In the genomic region with DNA sequence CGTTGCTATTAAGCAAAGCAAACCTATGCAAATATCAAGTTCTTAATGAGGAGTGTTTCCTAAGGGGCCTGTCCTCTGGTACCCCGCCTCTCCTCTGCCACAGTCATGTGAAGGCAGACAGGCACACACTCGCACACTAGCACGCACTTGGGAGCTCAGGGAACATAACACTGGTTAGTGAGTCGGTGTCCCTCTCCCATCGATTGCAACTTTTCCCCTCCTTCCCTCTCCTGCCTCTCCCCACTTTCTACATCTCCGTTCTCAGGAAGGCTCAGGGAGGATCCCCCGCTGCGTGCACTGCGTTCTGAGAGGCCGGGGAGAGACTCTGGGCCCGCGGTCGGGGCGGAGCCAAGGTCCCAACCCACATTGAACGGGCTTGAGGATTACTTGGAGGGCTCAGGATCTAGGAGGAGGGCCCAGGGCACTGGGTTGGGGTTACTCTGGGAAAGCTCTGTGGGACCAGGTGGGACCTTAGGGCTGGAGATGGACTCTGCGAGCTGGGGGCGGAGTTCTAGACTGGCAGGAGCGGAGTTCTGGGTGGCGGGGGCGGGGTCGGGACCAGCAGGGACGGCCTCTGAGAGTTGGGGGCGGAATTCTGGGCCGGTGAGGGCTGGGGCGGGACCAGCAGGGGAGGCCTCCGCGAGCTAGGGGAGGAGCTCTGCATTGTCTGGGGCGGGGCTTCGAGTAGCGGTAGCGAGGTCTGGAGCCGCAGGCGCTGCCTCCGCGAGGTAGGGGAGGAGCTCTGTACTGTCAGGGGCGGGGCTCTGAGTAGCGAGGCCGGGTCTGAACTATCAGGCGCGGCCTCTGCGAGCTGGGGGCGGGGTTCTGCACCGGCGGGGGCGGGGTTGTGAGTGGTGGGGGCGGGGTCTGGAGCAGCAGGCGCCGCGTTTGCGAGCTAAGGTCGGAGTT, we compare ENCODE assay signal across 1 cellular context.
TF ChIP-seq lines count a peak whose summit lies in the region.

No MANE protein-coding gene starts in this region.

TF ChIP-seq in SK-N-SH, 30 proteins besides CTCF, POLR2A, EP300 and RAD21 (continued from another document):
- TF ChIP-seq, protein P1, sequence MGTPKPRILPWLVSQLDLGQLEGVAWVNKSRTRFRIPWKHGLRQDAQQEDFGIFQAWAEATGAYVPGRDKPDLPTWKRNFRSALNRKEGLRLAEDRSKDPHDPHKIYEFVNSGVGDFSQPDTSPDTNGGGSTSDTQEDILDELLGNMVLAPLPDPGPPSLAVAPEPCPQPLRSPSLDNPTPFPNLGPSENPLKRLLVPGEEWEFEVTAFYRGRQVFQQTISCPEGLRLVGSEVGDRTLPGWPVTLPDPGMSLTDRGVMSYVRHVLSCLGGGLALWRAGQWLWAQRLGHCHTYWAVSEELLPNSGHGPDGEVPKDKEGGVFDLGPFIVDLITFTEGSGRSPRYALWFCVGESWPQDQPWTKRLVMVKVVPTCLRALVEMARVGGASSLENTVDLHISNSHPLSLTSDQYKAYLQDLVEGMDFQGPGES (IDR thresholded peaks at IDR 0.05; ENCODE audit: low read depth, low read length), result no peak
- no peak for TF ChIP-seq SMC3 (IDR thresholded peaks at IDR 0.05; ENCODE audit: low read depth, low read length)
- TF ChIP-seq POLR2AphosphoS5 (IDR thresholded peaks at IDR 0.05; ENCODE audit: low read depth, low read length), result peak; percentile 70; the same call in 1 of the 2 replicates
- TF ChIP-seq, protein P2, sequence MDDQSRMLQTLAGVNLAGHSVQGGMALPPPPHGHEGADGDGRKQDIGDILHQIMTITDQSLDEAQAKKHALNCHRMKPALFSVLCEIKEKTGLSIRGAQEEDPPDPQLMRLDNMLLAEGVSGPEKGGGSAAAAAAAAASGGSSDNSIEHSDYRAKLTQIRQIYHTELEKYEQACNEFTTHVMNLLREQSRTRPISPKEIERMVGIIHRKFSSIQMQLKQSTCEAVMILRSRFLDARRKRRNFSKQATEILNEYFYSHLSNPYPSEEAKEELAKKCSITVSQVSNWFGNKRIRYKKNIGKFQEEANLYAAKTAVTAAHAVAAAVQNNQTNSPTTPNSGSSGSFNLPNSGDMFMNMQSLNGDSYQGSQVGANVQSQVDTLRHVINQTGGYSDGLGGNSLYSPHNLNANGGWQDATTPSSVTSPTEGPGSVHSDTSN (IDR thresholded peaks at IDR 0.05), result peak; percentile 27; the same call in 1 of the 2 replicates
- no peak for TF ChIP-seq RFX5 (IDR thresholded peaks at IDR 0.05; ENCODE audit: low read length)
- TF ChIP-seq, protein P3, sequence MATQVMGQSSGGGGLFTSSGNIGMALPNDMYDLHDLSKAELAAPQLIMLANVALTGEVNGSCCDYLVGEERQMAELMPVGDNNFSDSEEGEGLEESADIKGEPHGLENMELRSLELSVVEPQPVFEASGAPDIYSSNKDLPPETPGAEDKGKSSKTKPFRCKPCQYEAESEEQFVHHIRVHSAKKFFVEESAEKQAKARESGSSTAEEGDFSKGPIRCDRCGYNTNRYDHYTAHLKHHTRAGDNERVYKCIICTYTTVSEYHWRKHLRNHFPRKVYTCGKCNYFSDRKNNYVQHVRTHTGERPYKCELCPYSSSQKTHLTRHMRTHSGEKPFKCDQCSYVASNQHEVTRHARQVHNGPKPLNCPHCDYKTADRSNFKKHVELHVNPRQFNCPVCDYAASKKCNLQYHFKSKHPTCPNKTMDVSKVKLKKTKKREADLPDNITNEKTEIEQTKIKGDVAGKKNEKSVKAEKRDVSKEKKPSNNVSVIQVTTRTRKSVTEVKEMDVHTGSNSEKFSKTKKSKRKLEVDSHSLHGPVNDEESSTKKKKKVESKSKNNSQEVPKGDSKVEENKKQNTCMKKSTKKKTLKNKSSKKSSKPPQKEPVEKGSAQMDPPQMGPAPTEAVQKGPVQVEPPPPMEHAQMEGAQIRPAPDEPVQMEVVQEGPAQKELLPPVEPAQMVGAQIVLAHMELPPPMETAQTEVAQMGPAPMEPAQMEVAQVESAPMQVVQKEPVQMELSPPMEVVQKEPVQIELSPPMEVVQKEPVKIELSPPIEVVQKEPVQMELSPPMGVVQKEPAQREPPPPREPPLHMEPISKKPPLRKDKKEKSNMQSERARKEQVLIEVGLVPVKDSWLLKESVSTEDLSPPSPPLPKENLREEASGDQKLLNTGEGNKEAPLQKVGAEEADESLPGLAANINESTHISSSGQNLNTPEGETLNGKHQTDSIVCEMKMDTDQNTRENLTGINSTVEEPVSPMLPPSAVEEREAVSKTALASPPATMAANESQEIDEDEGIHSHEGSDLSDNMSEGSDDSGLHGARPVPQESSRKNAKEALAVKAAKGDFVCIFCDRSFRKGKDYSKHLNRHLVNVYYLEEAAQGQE (IDR thresholded peaks at IDR 0.05; ENCODE audit: low read depth, low read length), result no peak
